Comparison of ENCODE assay signal across 17 cellular contexts in the genomic region with DNA sequence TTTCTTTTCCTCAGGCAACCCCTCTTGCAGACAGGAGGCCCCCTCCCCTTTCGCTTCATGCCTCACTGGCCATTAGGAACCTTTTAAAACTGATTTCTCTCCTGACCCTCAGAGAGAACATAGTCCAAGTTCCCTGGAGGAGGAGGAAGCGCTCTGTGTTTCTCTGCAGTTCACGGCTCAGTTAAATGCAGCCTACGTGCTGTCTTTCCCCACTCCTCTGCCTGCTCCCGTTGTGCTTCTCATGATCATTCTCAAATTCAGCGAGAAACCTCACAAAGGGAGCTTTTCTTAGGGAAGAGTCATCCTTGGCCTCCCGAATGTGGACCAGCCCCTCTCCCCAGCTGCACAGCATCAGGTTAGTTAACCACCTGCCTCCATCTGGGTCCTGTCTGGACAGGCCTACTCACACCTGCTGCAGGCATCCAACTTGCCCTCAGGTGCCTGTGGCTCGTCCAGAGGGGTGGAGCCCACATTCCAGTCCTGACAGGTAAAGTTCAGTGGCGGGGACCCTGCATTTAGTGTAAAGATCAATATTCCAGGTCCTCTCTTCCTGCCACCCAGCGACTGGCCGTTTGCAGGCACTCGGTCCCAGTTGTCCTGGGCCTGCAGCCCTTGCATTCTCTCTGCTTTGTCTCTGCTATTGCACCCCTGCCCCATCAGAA. TPM values are rescaled to one million over a fixed set of nuclear protein-coding genes. Genes with fewer than 3 reads are reported as not detected.
DNase-seq lines count a peak whose midpoint lies in the region; ATAC-seq and TF ChIP-seq lines count a peak whose summit lies in the region.
"Had no signal": no experiment of that assay in that cellular context is flagged by ENCODE, and none has a peak within 500 bp of the region (broad histone marks: within the 10 kb centered on the region; RNA-seq: fewer than 3 reads in every experiment).

No MANE protein-coding gene starts in this region.

- H3K4me2 ChIP-seq in BLaER1 (peak overlapping the region; percentile 82), PC-9 (no peak overlapping the region)

- 55 to 71% methylated on average over 7 to 10 of the region's 12 CpGs for WGBS in mesodermal cell (ENCODE audit: insufficient coverage in 2 of 2), 2 experiments

- intact Hi-C loops in PC-9 (cut with micrococcal nuclease; ENCODE audit: unreplicated experiment) = no loop called here

- H3K36me3 Mint-ChIP-seq in activated CD4-positive, alpha-beta memory T cell treated with anti-CD3 and anti-CD28 coated beads, Interleukin-2, amount 10 ng/mL, durations not matched to agents 7 days and 5 days (ENCODE audit: low read depth) = no peaks in the 10 kb centered on the region
- H3K36me3 Mint-ChIP-seq: naive B cell had no signal

- H3K27ac ChIP-seq in BLaER1 (no peak overlapping the region), caudate nucleus (ENCODE audit: low read depth, low read length) (peak overlapping the region; percentile 63), mesodermal cell (ENCODE audit: low read depth, low read length, severe bottlenecking) (peak overlapping the region; percentile 94), PC-9 (no peak overlapping the region)

- no peak overlapping the region for H3K27ac Mint-ChIP-seq in activated CD4-positive, alpha-beta memory T cell treated with anti-CD3 and anti-CD28 coated beads, Interleukin-2, amount 10 ng/mL, durations not matched to agents 7 days and 5 days

- BruUV-seq in PC-9 (replicated peaks; lab: Mats Ljungman, UMichigan) = no TSS peak

- H4K20me1 ChIP-seq in BLaER1 (no peaks in the 10 kb centered on the region), PC-9 (ENCODE audit: insufficient read depth) (no peaks in the 10 kb centered on the region)

- H3K4me1 ChIP-seq in BLaER1 (peaks cover 32% of the 10 kb centered on the region), mesodermal cell (ENCODE audit: control insufficient read depth, insufficient read depth, low read length, poor library complexity, severe bottlenecking) (peaks cover 56% of the 10 kb centered on the region), PC-9 (replicated peaks; ENCODE audit: insufficient read depth) (no peaks in the 10 kb centered on the region)

- no peaks in the 10 kb centered on the region for H3K9me3 Mint-ChIP-seq in activated CD4-positive, alpha-beta memory T cell treated with anti-CD3 and anti-CD28 coated beads, Interleukin-2, amount 10 ng/mL, durations not matched to agents 7 days and 5 days

- CTCF ChIA-PET in PC-9 (lab: Charles Lee) = no interaction called here
- CTCF ChIA-PET in activated CD4-positive, alpha-beta memory T cell treated with anti-CD3 and anti-CD28 coated beads, Interleukin-2, amount 10 ng/mL, durations not matched to agents 7 days and 5 days (lab: Charles Lee) = no interaction called here

- H3K27me3 ChIP-seq in BLaER1 (no peaks in the 10 kb centered on the region), PC-9 (ENCODE audit: insufficient read depth, low read depth) (no peaks in the 10 kb centered on the region)

- peaks cover 17% of the 10 kb centered on the region for H3K27me3 Mint-ChIP-seq in activated CD4-positive, alpha-beta memory T cell treated with anti-CD3 and anti-CD28 coated beads, Interleukin-2, amount 10 ng/mL, durations not matched to agents 7 days and 5 days

- peak; percentile 90 for DNase-seq in NCI-H146 (lab: John Stamatoyannopoulos, UW)
- DNase-seq in caudate nucleus (lab: John Stamatoyannopoulos, UW) = peak in 8 of 61 donors; percentile 26 to 67 (median 46)
- DNase-seq in activated naive CD4-positive, alpha-beta T cell treated with anti-CD3 and anti-CD28 coated beads, Interleukin-2, amount 50 U/mL, for 16 hours = no peak
- no peak for DNase-seq in PC-9
- no peak for DNase-seq in activated CD4-positive, alpha-beta memory T cell treated with anti-CD3 and anti-CD28 coated beads, Interleukin-2, amount 10 ng/mL, durations not matched to agents 7 days and 5 days
- DNase-seq: AML-193, naive B cell, NCI-H446 treated with DMSO at 0.1 percent for 48 hours, SIG-M5, spleen had no signal

- no peaks in the 10 kb centered on the region for H3K9me2 ChIP-seq in PC-9 (ENCODE audit: insufficient read depth)

- no peak overlapping the region for H3K9ac ChIP-seq in BLaER1

- H3F3A ChIP-seq in PC-9 (ENCODE audit: insufficient read depth, low read depth) = no peaks in the 10 kb centered on the region

- no peaks in the 10 kb centered on the region for H3K36me3 ChIP-seq in BLaER1
- H3K36me3 ChIP-seq in mesodermal cell (ENCODE audit: control insufficient read depth, insufficient read depth, low read length) = peaks cover 3% of the 10 kb centered on the region
- no peaks in the 10 kb centered on the region for H3K36me3 ChIP-seq in PC-9 (ENCODE audit: low read depth)
- H3K36me3 ChIP-seq: spleen had no signal

- no peak overlapping the region for H3K4me3 Mint-ChIP-seq in activated CD4-positive, alpha-beta memory T cell treated with anti-CD3 and anti-CD28 coated beads, Interleukin-2, amount 10 ng/mL, durations not matched to agents 7 days and 5 days
- H3K4me3 Mint-ChIP-seq: naive B cell had no signal

- H2AFZ ChIP-seq in PC-9 = no peak overlapping the region

- no peaks in the 10 kb centered on the region for H3K4me1 Mint-ChIP-seq in activated CD4-positive, alpha-beta memory T cell treated with anti-CD3 and anti-CD28 coated beads, Interleukin-2, amount 10 ng/mL, durations not matched to agents 7 days and 5 days

- no peak for TF ChIP-seq CTCF in PC-9 (conservative IDR thresholded peaks at IDR 0.05)

- POLR2A ChIA-PET in PC-9 (lab: Charles Lee; ENCODE audit: unreplicated experiment) = no interaction called here
- POLR2A ChIA-PET in activated CD4-positive, alpha-beta memory T cell treated with anti-CD3 and anti-CD28 coated beads, Interleukin-2, amount 10 ng/mL, durations not matched to agents 7 days and 5 days (lab: Charles Lee) = no interaction called here

- H3K9me3 ChIP-seq in BLaER1 (no peaks in the 10 kb centered on the region), mesodermal cell (ENCODE audit: control insufficient read depth, low read length) (no peaks in the 10 kb centered on the region), PC-9 (ENCODE audit: insufficient read depth, low read depth) (no peaks in the 10 kb centered on the region)
- H3K9me3 ChIP-seq: spleen had no signal

- H3K4me3 ChIP-seq in BLaER1 (no peak overlapping the region), mesodermal cell (ENCODE audit: extremely low read depth, insufficient read depth, low read length, poor library complexity, severe bottlenecking) (no peak overlapping the region), PC-9 (no peak overlapping the region)
- H3K4me3 ChIP-seq: spleen had no signal

- H3K79me2 ChIP-seq in PC-9 (ENCODE audit: low read depth) = no peaks in the 10 kb centered on the region

- ATAC-seq in HG02588 (IDR thresholded peaks at IDR 0.05; ENCODE audit: unreplicated experiment) = no peak

RNA-seq across cellular contexts. Expression of gene HTRA1, which starts 14.8 kb away (rescaled TPM):
- 223 TPM for polyA plus RNA-seq in mesodermal cell (2013, experiment 1 of 2)
- polyA plus RNA-seq in mesodermal cell (2013, experiment 2 of 2) = 197 TPM
- 14.9 and 18.0 TPM in 2 replicates for total RNA-seq in PC-9 (2021)
- total RNA-seq in activated CD4-positive, alpha-beta memory T cell treated with anti-CD3 and anti-CD28 coated beads, Interleukin-2, amount 10 ng/mL, durations not matched to agents 7 days and 5 days = not detected

RNA-seq across cellular contexts. Expression of gene ARMS2, which starts 21.7 kb away (rescaled TPM):
- polyA plus RNA-seq in mesodermal cell (2013, experiment 1 of 2) = not detected
- not detected for polyA plus RNA-seq in mesodermal cell (2013, experiment 2 of 2)
- total RNA-seq in PC-9 (2021) = not detected in 2 replicates
- total RNA-seq in activated CD4-positive, alpha-beta memory T cell treated with anti-CD3 and anti-CD28 coated beads, Interleukin-2, amount 10 ng/mL, durations not matched to agents 7 days and 5 days = not detected
- total RNA-seq: aorta, epithelial cell of proximal tubule, G401, LHCN-M2, spleen had no signal
- polyA plus RNA-seq: aorta, spleen had no signal

Comparison
In these comparisons a context has a peak if more than half of its experiments do, and no peak if none do; other contexts are left out.
1. H3K27ac ChIP-seq: peak in caudate nucleus (single experiment) and mesodermal cell (single experiment); none in BLaER1 (single experiment) and PC-9 (single experiment).
2. RNA of gene HTRA1, which starts 14.8 kb away (total RNA-seq): 14.9 to 18.0 TPM in PC-9; not detected in activated CD4-positive, alpha-beta memory T cell treated with anti-CD3 and anti-CD28 coated beads, Interleukin-2, amount 10 ng/mL, durations not matched to agents 7 days and 5 days; every median in the first group is over 10 times any median in the second.